In genomic region chr16:53053967-53054669, GRCh38 we compare ENCODE assay signal across 8 cellular contexts. TPM values are rescaled to one million over a fixed set of nuclear protein-coding genes. Genes with fewer than 3 reads are reported as not detected.
DNase-seq lines count a peak whose midpoint lies in the region; ATAC-seq and TF ChIP-seq lines count a peak whose summit lies in the region.

No MANE protein-coding gene starts in this region.

- POLR2A ChIA-PET in PC-9 (lab: Charles Lee; ENCODE audit: unreplicated experiment) = no interaction called here

- H3K4me1 ChIP-seq in PC-9 (replicated peaks; ENCODE audit: insufficient read depth) (peaks cover 27% of the 10 kb centered on the region), mammary epithelial cell (ENCODE audit: insufficient read depth, low read length) (peaks cover 24% of the 10 kb centered on the region)

- 48% methylated on average over 12 of the region's 13 CpGs for WGBS in mammary epithelial cell (ENCODE audit: low coverage, missing lambda C conversion rate)

- CTCF ChIA-PET in PC-9 (lab: Charles Lee) (no interaction called here), mammary epithelial cell (lab: Charles Lee; ENCODE audit: low non-redundant PET) (interaction anchor here (0.6 kb wide), 1 partner anchor 249 kb away, joined by 9 read pairs; no protein-coding TSS in a partner anchor)

- intact Hi-C loops in PC-9 (cut with micrococcal nuclease; ENCODE audit: unreplicated experiment) (loop anchor here (2.0 to 5.0 kb wide), 2 partner anchors 153 to 378 kb away; partner anchors contain the start of gene RBL2), mammary epithelial cell (cut with micrococcal nuclease) (loop anchor here (2.0 to 10.0 kb wide), 3 partner anchors 77 to 457 kb away; no protein-coding TSS in a partner anchor)

- dilution Hi-C loops in mammary epithelial cell (cut with HindIII; ENCODE audit: low sequenced_read_pairs) = no loop called here

- H3K79me2 ChIP-seq in PC-9 (ENCODE audit: low read depth) (peaks cover 23% of the 10 kb centered on the region), mammary epithelial cell (ENCODE audit: insufficient read depth, low read length) (peaks cover 39% of the 10 kb centered on the region)

- ATAC-seq in HG02938 (IDR thresholded peaks at IDR 0.05; ENCODE audit: unreplicated experiment) = peak; percentile 48

- peaks cover 23% of the 10 kb centered on the region for H3K4me1 Mint-ChIP-seq in type B pancreatic cell (ENCODE audit: unreplicated experiment)

- peak overlapping the region; percentile 48 for H3K27ac Mint-ChIP-seq in type B pancreatic cell

- H3K27ac ChIP-seq in PC-9 (0 out of 2 replicates have a peak overlapping the region, but pooled peaks have one; percentile 13), mammary epithelial cell (ENCODE audit: insufficient read depth, low read depth, low read length) (peak overlapping the region; percentile 54)

- H4K20me1 ChIP-seq in PC-9 (ENCODE audit: insufficient read depth) (no peaks in the 10 kb centered on the region), mammary epithelial cell (ENCODE audit: insufficient read depth, low read length) (no peaks in the 10 kb centered on the region)

- peaks cover 10% of the 10 kb centered on the region for H3F3A ChIP-seq in PC-9 (ENCODE audit: insufficient read depth, low read depth)

- H3K27me3 Mint-ChIP-seq in type B pancreatic cell = no peaks in the 10 kb centered on the region

- in situ Hi-C loops in mammary epithelial cell (cut with MboI; ENCODE audit: low sequenced_read_pairs in 2 of 2) = loop anchor here (10.0 to 25.0 kb wide), 3 partner anchors 71 to 158 kb away; no protein-coding TSS in a partner anchor

- H3K27me3 ChIP-seq in PC-9 (ENCODE audit: insufficient read depth, low read depth) = no peaks in the 10 kb centered on the region
- H3K27me3 ChIP-seq in mammary epithelial cell (ENCODE audit: insufficient read depth, low read length) = no peaks in the 10 kb centered on the region

- peak overlapping the region; percentile 95 for H3K4me3 Mint-ChIP-seq in type B pancreatic cell

- H3K9me2 ChIP-seq in PC-9 (ENCODE audit: insufficient read depth) = no peaks in the 10 kb centered on the region

- no peak for TF ChIP-seq CTCF in PC-9 (conservative IDR thresholded peaks at IDR 0.05)
- no peak for TF ChIP-seq CTCF in mammary epithelial cell (conservative IDR thresholded peaks at IDR 0.05 in 1 of 2, IDR thresholded peaks at IDR 0.05 in 1 of 2; ENCODE audit: extremely low read depth in 1 of 2, insufficient read depth in 1 of 2, low read depth in 1 of 2, low read length in 2 of 2)
- no peak for TF ChIP-seq CTCF in type B pancreatic cell (conservative IDR thresholded peaks at IDR 0.05)

- peak overlapping the region; percentile 93 for H3K4me2 ChIP-seq in PC-9
- H3K4me2 ChIP-seq in mammary epithelial cell (ENCODE audit: insufficient read depth, low read depth, low read length) = peak overlapping the region; percentile 83

- peak overlapping the region; percentile 42 for H3K9ac ChIP-seq in mammary epithelial cell (ENCODE audit: insufficient read depth, low read length)

- BruUV-seq in PC-9 (replicated peaks; lab: Mats Ljungman, UMichigan) (TSS peak; percentile 83), mammary epithelial cell (replicated peaks; lab: Mats Ljungman, UMichigan) (no TSS peak)

- H3K9me3 ChIP-seq in PC-9 (ENCODE audit: insufficient read depth, low read depth) = no peaks in the 10 kb centered on the region
- H3K9me3 ChIP-seq in mammary epithelial cell (replicated peaks; ENCODE audit: insufficient read depth, low read length) = no peaks in the 10 kb centered on the region

- H3K36me3 Mint-ChIP-seq in type B pancreatic cell = peaks cover 8% of the 10 kb centered on the region

- H3K36me3 ChIP-seq in PC-9 (ENCODE audit: low read depth) = no peaks in the 10 kb centered on the region
- H3K36me3 ChIP-seq in mammary epithelial cell (ENCODE audit: insufficient read depth, low read length) = no peaks in the 10 kb centered on the region

- no peaks in the 10 kb centered on the region for H3K9me3 Mint-ChIP-seq in type B pancreatic cell

- peak overlapping the region; percentile 91; the same call in 1 of the 2 replicates for H3K4me3 ChIP-seq in PC-9
- peak overlapping the region; percentile 46 to 82 (median 72) for H3K4me3 ChIP-seq in mammary epithelial cell (replicated peaks in 1 of 3; ENCODE audit: insufficient read depth in 1 of 3, low read depth in 2 of 3, low read length in 3 of 3)

- DNase-seq in activated T-cell treated with anti-CD3 and anti-CD28 coated beads for 1 hour (ENCODE audit: low read depth) (peak; percentile 0), activated T-cell treated with anti-CD3 and anti-CD28 coated beads for 4 hours (no peak), PC-9 (no peak), mammary epithelial cell (no peak), medulla oblongata (ENCODE audit: extremely low spot score) (peak; percentile 43), type B pancreatic cell (ENCODE audit: extremely low spot score, unreplicated experiment) (no peak), OCI-M2 (lab: John Stamatoyannopoulos, UW; ENCODE audit: unreplicated experiment) (no peak)

- H2AFZ ChIP-seq in PC-9 = peak overlapping the region; percentile 99
- peak overlapping the region; percentile 86 for H2AFZ ChIP-seq in mammary epithelial cell (ENCODE audit: low read depth, low read length)

RNA-seq across cellular contexts. Expression of gene CHD9, which starts 0.7 kb away (rescaled TPM):
- total RNA-seq in PC-9 (2021) = 19.2 and 26.3 TPM in 2 replicates
- total RNA-seq in mammary epithelial cell = 10 to 100 TPM; 49.2 to 53.2 TPM
- polyA plus RNA-seq in mammary epithelial cell = 16.0 TPM
- polyA minus RNA-seq in mammary epithelial cell = 30.2 TPM
- 45.8 and 68.6 TPM in 2 replicates for total RNA-seq in type B pancreatic cell (ENCODE audit: low replicate concordance)

RNA-seq across cellular contexts. Expression of gene CHD9NB, which starts 1.4 kb away (rescaled TPM):
- total RNA-seq in PC-9 (2021) = 1.9 and 2.8 TPM in 2 replicates
- 1 to 10 TPM in 1 of 2 donors, under 1 TPM in 1; 0.83 to 1.8 TPM for total RNA-seq in mammary epithelial cell
- 2.4 TPM for polyA plus RNA-seq in mammary epithelial cell
- not detected for polyA minus RNA-seq in mammary epithelial cell
- 2.6 and 4.4 TPM in 2 replicates for total RNA-seq in type B pancreatic cell (ENCODE audit: low replicate concordance)

Comparison
In these comparisons a context has a peak if more than half of its experiments do, and no peak if none do; other contexts are left out.
1. DNase-seq: peak in activated T-cell treated with anti-CD3 and anti-CD28 coated beads for 1 hour (single experiment) and medulla oblongata (single experiment); none in activated T-cell treated with anti-CD3 and anti-CD28 coated beads for 4 hours (single experiment), PC-9 (0 of 2), mammary epithelial cell (single experiment), type B pancreatic cell (single experiment) and OCI-M2 (single experiment).